1 cellular context compared by ENCODE assay signal in the genomic region with DNA sequence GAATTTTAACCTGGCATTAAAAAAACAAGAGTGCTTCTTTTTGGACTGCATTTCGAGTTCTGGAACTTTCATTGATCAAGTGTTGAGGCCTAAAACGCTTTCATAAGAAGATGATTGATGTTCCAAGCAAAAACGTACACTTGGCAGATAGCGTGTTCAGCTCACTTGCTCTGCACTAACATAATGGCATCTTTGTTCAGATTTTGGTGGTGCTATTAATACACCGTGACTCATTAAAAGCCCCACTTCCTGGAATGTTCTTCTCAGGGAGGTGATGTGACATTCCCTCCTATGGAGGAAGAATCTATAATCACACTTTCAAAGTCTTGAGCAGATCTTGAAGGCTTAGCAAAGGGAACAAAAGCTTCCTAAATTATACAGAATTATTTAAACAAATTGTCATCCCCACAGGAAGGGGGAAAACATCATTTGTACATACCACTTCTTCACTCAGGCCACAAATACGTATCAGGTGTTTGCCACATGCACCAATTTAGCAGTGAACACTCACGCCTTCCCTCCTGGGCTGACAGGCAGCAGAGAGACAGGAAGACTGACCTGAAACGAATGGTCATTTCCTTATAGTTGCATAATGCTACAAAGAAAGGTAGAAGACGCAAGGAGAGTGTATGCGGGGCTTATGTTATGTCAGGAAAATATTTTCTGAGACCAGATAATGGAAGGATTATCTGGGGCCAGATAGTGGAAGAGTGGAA.
TF ChIP-seq lines count a peak whose summit lies in the region.

No MANE protein-coding gene starts in this region.

TF ChIP-seq in GM12878, 131 proteins besides CTCF, POLR2A, EP300 and RAD21:
- TF ChIP-seq, protein P1, sequence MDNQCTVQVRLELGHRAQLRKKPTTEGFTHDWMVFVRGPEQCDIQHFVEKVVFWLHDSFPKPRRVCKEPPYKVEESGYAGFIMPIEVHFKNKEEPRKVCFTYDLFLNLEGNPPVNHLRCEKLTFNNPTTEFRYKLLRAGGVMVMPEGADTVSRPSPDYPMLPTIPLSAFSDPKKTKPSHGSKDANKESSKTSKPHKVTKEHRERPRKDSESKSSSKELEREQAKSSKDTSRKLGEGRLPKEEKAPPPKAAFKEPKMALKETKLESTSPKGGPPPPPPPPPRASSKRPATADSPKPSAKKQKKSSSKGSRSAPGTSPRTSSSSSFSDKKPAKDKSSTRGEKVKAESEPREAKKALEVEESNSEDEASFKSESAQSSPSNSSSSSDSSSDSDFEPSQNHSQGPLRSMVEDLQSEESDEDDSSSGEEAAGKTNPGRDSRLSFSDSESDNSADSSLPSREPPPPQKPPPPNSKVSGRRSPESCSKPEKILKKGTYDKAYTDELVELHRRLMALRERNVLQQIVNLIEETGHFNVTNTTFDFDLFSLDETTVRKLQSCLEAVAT (IDR thresholded peaks at IDR 0.05) = 0 out of 2 replicates have a peak, but pooled peaks have one; percentile 4
- TF ChIP-seq SRF (IDR thresholded peaks at IDR 0.05; ENCODE audit: low read depth in 2 of 2, low read length in 2 of 2) (no peak), RBBP5 (conservative IDR thresholded peaks at IDR 0.05) (no peak), SIX5 (IDR thresholded peaks at IDR 0.05; ENCODE audit: low read depth, low read length, severe bottlenecking) (no peak), IKZF1 (conservative IDR thresholded peaks at IDR 0.05) (0 out of 2 replicates have a peak, but pooled peaks have one; percentile 19), YBX1 (IDR thresholded peaks at IDR 0.05) (no peak), ATF7 (IDR thresholded peaks at IDR 0.05; ENCODE audit: low read depth) (peak; percentile 29; the same call in 1 of the 2 replicates), IKZF2 (IDR thresholded peaks at IDR 0.05) (0 out of 4 replicates have a peak, but pooled peaks of 1 of the 2 experiments have one; percentile 10)
- TF ChIP-seq, protein P2, sequence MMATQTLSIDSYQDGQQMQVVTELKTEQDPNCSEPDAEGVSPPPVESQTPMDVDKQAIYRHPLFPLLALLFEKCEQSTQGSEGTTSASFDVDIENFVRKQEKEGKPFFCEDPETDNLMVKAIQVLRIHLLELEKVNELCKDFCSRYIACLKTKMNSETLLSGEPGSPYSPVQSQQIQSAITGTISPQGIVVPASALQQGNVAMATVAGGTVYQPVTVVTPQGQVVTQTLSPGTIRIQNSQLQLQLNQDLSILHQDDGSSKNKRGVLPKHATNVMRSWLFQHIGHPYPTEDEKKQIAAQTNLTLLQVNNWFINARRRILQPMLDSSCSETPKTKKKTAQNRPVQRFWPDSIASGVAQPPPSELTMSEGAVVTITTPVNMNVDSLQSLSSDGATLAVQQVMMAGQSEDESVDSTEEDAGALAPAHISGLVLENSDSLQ (IDR thresholded peaks at IDR 0.05) = peak; percentile 14; the same call in 1 of the 2 replicates
- TF ChIP-seq, protein P3, sequence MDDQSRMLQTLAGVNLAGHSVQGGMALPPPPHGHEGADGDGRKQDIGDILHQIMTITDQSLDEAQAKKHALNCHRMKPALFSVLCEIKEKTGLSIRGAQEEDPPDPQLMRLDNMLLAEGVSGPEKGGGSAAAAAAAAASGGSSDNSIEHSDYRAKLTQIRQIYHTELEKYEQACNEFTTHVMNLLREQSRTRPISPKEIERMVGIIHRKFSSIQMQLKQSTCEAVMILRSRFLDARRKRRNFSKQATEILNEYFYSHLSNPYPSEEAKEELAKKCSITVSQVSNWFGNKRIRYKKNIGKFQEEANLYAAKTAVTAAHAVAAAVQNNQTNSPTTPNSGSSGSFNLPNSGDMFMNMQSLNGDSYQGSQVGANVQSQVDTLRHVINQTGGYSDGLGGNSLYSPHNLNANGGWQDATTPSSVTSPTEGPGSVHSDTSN (IDR thresholded peaks at IDR 0.05; ENCODE audit: insufficient replicate concordance, low read depth, low read length) = no peak
